Comparison of ENCODE assay signal across 29 cellular contexts in genomic region chrX:43956034-43956433, GRCh38. TPM values are rescaled to one million over a fixed set of nuclear protein-coding genes. Genes with fewer than 3 reads are reported as not detected.
"Had no signal": no experiment of that assay in that cellular context is flagged by ENCODE, and none has a peak within 500 bp of the region (broad histone marks: within the 10 kb centered on the region; RNA-seq: fewer than 3 reads in every experiment).

No MANE protein-coding gene starts in this region.

- H3K27me3 ChIP-seq: hepatocyte, neural progenitor cell, neutrophil, right atrium auricular region, right lobe of liver, tibial artery, vagina had no signal

- H3K4me2 ChIP-seq: hepatocyte, neural progenitor cell had no signal

- H3K9me3 Mint-ChIP-seq: naive B cell; natural killer cell; stimulated activated naive B cell treated with anti-CD40 and anti-IgM and Interleukin-4, amounts not matched to agents 10 μg/mL and 1 μg/mL and 100 μg/mL, for 72 hours had no signal

- H3K27ac Mint-ChIP-seq: mesothelial cell of epicardium; naive B cell; natural killer cell; nephron progenitor cell; neural progenitor cell; stimulated activated naive B cell treated with anti-CD40 and anti-IgM and Interleukin-4, amounts not matched to agents 10 μg/mL and 1 μg/mL and 100 μg/mL, for 72 hours had no signal

- H3K4me1 ChIP-seq: left ventricle myocardium inferior, neural progenitor cell, parathyroid adenoma, right atrium auricular region, right lobe of liver, stomach, tibial artery, vagina had no signal

- H3K36me3 ChIP-seq: left ventricle myocardium inferior, neural progenitor cell, neutrophil, right atrium auricular region, right lobe of liver, stomach, thoracic aorta, tibial artery, vagina had no signal

- H3K36me3 Mint-ChIP-seq: mesothelial cell of epicardium; naive B cell; natural killer cell; neural progenitor cell; stimulated activated naive B cell treated with anti-CD40 and anti-IgM and Interleukin-4, amounts not matched to agents 10 μg/mL and 1 μg/mL and 100 μg/mL, for 72 hours had no signal

- ATAC-seq: natural killer cell; right lobe of liver; stimulated activated naive B cell treated with anti-CD40 and anti-IgM and Interleukin-4, amounts not matched to agents 10 μg/mL and 1 μg/mL and 100 μg/mL, for 72 hours; stimulated activated naive CD8-positive, alpha-beta T cell treated with anti-CD3 and anti-CD28 coated beads, Interleukin-15, Interleukin-2, amounts not matched to agents 100 U/mL and 50 U/mL, for 24 hours had no signal

- H3K9ac ChIP-seq: neural progenitor cell, parathyroid adenoma had no signal

- DNase-seq: islet precursor cell; left ventricle myocardium inferior; mesendoderm; naive B cell; natural killer cell; nephron progenitor cell; occipital lobe; right lobe of liver; stimulated activated CD4-positive, alpha-beta T cell treated with anti-CD3 and anti-CD28 coated beads, Interleukin-12 subunit alpha, Interleukin-12 subunit beta, amount 100 ng/mL, for 4 hours; stimulated activated CD4-positive, alpha-beta T cell treated with anti-CD3 and anti-CD28 coated beads, Interleukin-15, amount 100 ng/mL, for 24 hours; stimulated activated CD4-positive, alpha-beta T cell treated with anti-CD3 and anti-CD28 coated beads, Interleukin-2, amount 100 ng/mL, for 24 hours; stimulated activated CD4-positive, alpha-beta T cell treated with anti-CD3 and anti-CD28 coated beads, Interleukin-4, amount 100 ng/mL, for 1 hour; stimulated activated naive B cell treated with anti-CD40 and anti-IgM and Interleukin-4, amounts not matched to agents 10 μg/mL and 1 μg/mL and 100 μg/mL, for 72 hours; stimulated activated naive CD8-positive, alpha-beta T cell treated with anti-CD3 and anti-CD28 coated beads, Interleukin-15, Interleukin-2, amounts not matched to agents 100 U/mL and 50 U/mL, for 24 hours; stomach; tibial artery; trophoblast cell had no signal

- H3K4me3 Mint-ChIP-seq: mesothelial cell of epicardium; naive B cell; natural killer cell; nephron progenitor cell; neural progenitor cell; stimulated activated naive B cell treated with anti-CD40 and anti-IgM and Interleukin-4, amounts not matched to agents 10 μg/mL and 1 μg/mL and 100 μg/mL, for 72 hours had no signal

- H3K9me3 ChIP-seq: left ventricle myocardium inferior, neutrophil, right atrium auricular region, right lobe of liver, stomach, thoracic aorta, tibial artery, vagina had no signal

- H3K79me2 ChIP-seq: hepatocyte, parathyroid adenoma had no signal

- H3K4me3 ChIP-seq: hepatocyte, left ventricle myocardium inferior, lung, neural progenitor cell, right atrium auricular region, right lobe of liver, stomach, thoracic aorta, tibial artery, vagina had no signal

- H3K27ac ChIP-seq: hepatocyte, left ventricle myocardium inferior, neural progenitor cell, neutrophil, parathyroid adenoma, right atrium auricular region, right lobe of liver, stomach, thoracic aorta, tibial artery, vagina had no signal

- H2AFZ ChIP-seq: hepatocyte, neural progenitor cell, parathyroid adenoma had no signal

RNA-seq across cellular contexts. Expression of gene NDP, which starts 17.2 kb away (rescaled TPM):
- total RNA-seq: kidney epithelial cell, left ventricle myocardium inferior, mononuclear cell, natural killer cell, osteocyte, right lobe of liver had no signal
